1 cellular context compared by ENCODE assay signal in the genomic region with DNA sequence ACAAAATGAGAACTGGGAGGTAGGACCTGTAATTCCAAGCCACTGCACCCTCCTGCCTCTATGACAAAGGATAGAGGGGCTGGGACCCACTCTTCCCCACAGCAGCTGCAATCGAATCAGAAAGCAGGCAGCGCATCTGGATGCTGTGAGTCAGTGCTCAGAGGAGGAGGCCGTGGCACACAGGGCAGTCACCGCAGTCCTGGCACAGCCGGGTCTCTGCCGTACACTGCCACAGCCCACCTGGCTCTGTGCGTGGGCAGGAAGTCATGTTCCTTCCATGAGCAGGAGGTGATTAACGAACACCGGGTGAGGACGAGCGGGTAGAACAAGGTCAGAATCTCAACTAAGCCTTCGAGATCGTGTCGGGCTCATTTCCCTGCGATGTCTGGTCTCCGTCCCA.
TF ChIP-seq lines count a peak whose summit lies in the region.

No MANE protein-coding gene starts in this region.

TF ChIP-seq in H1, 55 proteins besides CTCF, POLR2A, EP300 and RAD21:
- TF ChIP-seq SP1 (IDR thresholded peaks at IDR 0.05; ENCODE audit: low read depth, low read length) (no peak), EGR1 (IDR thresholded peaks at IDR 0.05; ENCODE audit: borderline replicate concordance, low read depth, low read length) (no peak), CREB1 (IDR thresholded peaks at IDR 0.05) (no peak), CHD2 (IDR thresholded peaks at IDR 0.05; ENCODE audit: low read length) (no peak), RXRA (IDR thresholded peaks at IDR 0.05; ENCODE audit: insufficient read depth, low read depth, low read length) (no peak), CEBPB (IDR thresholded peaks at IDR 0.05; ENCODE audit: low read depth, low read length) (no peak), RNF2 (IDR thresholded peaks at IDR 0.05; ENCODE audit: borderline replicate concordance, low read depth, low read length, missing control alignments, poor library complexity, severe bottlenecking) (no peak), KDM4A (IDR thresholded peaks at IDR 0.05; ENCODE audit: low read depth, low read length, severe bottlenecking) (no peak), BCL11A (IDR thresholded peaks at IDR 0.05; ENCODE audit: low read depth in 2 of 2, low read length in 2 of 2) (no peak), POU5F1 (IDR thresholded peaks at IDR 0.05; ENCODE audit: low read depth, low read length) (no peak), SIRT6 (IDR thresholded peaks at IDR 0.05; ENCODE audit: low read length) (no peak), TAF7 (optimal IDR thresholded peaks at IDR 0.05; ENCODE audit: borderline replicate concordance, low read depth, low read length) (no peak), SUZ12 (IDR thresholded peaks at IDR 0.05; ENCODE audit: low read length) (no peak), HDAC2 (IDR thresholded peaks at IDR 0.05; ENCODE audit: borderline replicate concordance in 1 of 2, low read depth in 2 of 2, low read length in 2 of 2) (no peak), CTBP2 (IDR thresholded peaks at IDR 0.05; ENCODE audit: borderline replicate concordance, insufficient read depth, insufficient read length, low read length) (no peak)
TF ChIP-seq in H1: peak in this region for 0.
